Comparison of ENCODE assay signal across 9 cellular contexts in the genomic region with DNA sequence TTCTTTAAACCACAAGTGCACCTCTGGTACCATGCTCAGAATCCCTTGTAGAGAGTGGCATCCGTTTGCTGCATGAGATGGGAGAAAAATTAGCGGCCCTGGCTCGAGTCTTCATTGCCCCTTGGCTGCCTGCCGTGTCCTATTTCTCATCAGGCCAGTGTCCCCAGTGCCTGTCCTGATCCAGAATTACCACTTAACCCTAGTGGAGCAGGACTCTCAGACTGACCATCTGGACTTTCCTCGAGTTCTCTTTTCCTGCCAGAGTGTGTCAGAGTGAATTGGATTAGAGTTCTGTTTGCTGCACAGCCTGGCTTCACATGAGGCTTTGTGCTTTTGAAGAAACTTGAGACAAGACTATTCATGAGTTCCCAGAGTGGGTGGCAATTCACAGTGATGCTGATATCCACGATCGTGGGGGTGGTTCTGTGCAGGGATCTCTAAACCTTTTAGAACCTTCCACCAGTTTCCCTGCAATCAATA.
DNase-seq lines count a peak whose midpoint lies in the region; ATAC-seq and TF ChIP-seq lines count a peak whose summit lies in the region.
"Had no signal": no experiment of that assay in that cellular context is flagged by ENCODE, and none has a peak within 500 bp of the region (broad histone marks: within the 10 kb centered on the region; RNA-seq: fewer than 3 reads in every experiment).

No MANE protein-coding gene starts in this region.

- no peaks in the 10 kb centered on the region for H3K27me3 ChIP-seq in aorta (ENCODE audit: control insufficient read depth in 1 of 2, insufficient read depth in 2 of 2, low read length in 1 of 2)

- intact Hi-C loops in aorta (cut with DNase I), result no loop called here

- H3K36me3 ChIP-seq in aorta (ENCODE audit: control insufficient read depth in 1 of 2, insufficient read depth in 2 of 2, low read length in 1 of 2), result no peaks in the 10 kb centered on the region

- DNase-seq in foreskin fibroblast, result peak; percentile 64 to 81
- DNase-seq in midbrain (lab: John Stamatoyannopoulos, UW), result peak; percentile 18
- DNase-seq in aorta, result no peak
- no peak for DNase-seq in UCSD-AML1 (lab: John Stamatoyannopoulos, UW; ENCODE audit: unreplicated experiment)
- DNase-seq in GF-D8 (lab: John Stamatoyannopoulos, UW), result no peak
- DNase-seq: activated CD4-positive, alpha-beta T cell treated with anti-CD3 and anti-CD28 coated beads, Interleukin-2, amount 10 ng/mL, durations not matched to agents 7 days and 5 days; NCI-H2081 treated with DMSO at 0.1 percent for 48 hours had no signal

- peaks cover 2 to 13% of the 10 kb centered on the region in 2 donors for H3K4me1 ChIP-seq in aorta (ENCODE audit: control insufficient read depth in 1 of 2, insufficient read depth in 2 of 2, low read length in 2 of 2)

- ATAC-seq in SK-N-SH treated with all-trans-retinoic acid at 6 μM for 48 hours (peak; percentile 58), aorta (ENCODE audit: low FRiP score) (peak; percentile 56), HG03108 (IDR thresholded peaks at IDR 0.05; ENCODE audit: unreplicated experiment) (no peak)

- H3K27ac ChIP-seq in aorta (ENCODE audit: low read depth in 1 of 2, low read length in 2 of 2), result peak overlapping the region in 1 of 2 donors; percentile 14

- H3K4me3 ChIP-seq in foreskin fibroblast (ENCODE audit: low read depth in 1 of 2, low read length in 2 of 2), result no peak overlapping the region
- H3K4me3 ChIP-seq in aorta (ENCODE audit: low read length in 2 of 2), result no peak overlapping the region

- TF ChIP-seq CTCF in foreskin fibroblast (IDR thresholded peaks at IDR 0.05; ENCODE audit: low read depth, low read length), result no peak

- H3K9me3 ChIP-seq in aorta (ENCODE audit: control insufficient read depth, low read length), result no peaks in the 10 kb centered on the region

- 6 to 7% methylated on average over 7 of the region's 7 CpGs for WGBS in aorta, 2 donors

TF ChIP-seq in SK-N-SH treated with all-trans-retinoic acid at 6 μM for 48 hours, 23 proteins besides CTCF, POLR2A, EP300 and RAD21:
- TF ChIP-seq, protein P1, sequence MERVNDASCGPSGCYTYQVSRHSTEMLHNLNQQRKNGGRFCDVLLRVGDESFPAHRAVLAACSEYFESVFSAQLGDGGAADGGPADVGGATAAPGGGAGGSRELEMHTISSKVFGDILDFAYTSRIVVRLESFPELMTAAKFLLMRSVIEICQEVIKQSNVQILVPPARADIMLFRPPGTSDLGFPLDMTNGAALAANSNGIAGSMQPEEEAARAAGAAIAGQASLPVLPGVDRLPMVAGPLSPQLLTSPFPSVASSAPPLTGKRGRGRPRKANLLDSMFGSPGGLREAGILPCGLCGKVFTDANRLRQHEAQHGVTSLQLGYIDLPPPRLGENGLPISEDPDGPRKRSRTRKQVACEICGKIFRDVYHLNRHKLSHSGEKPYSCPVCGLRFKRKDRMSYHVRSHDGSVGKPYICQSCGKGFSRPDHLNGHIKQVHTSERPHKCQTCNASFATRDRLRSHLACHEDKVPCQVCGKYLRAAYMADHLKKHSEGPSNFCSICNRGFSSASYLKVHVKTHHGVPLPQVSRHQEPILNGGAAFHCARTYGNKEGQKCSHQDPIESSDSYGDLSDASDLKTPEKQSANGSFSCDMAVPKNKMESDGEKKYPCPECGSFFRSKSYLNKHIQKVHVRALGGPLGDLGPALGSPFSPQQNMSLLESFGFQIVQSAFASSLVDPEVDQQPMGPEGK (CRISPR knock-in tag; IDR thresholded peaks at IDR 0.05; ENCODE audit: borderline replicate concordance), result no peak
- TF ChIP-seq, protein P2, sequence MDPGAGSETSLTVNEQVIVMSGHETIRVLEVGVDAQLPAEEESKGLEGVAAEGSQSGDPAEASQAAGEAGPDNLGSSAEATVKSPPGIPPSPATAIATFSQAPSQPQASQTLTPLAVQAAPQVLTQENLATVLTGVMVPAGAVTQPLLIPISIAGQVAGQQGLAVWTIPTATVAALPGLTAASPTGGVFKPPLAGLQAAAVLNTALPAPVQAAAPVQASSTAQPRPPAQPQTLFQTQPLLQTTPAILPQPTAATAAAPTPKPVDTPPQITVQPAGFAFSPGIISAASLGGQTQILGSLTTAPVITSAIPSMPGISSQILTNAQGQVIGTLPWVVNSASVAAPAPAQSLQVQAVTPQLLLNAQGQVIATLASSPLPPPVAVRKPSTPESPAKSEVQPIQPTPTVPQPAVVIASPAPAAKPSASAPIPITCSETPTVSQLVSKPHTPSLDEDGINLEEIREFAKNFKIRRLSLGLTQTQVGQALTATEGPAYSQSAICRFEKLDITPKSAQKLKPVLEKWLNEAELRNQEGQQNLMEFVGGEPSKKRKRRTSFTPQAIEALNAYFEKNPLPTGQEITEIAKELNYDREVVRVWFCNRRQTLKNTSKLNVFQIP (CRISPR knock-in tag; IDR thresholded peaks at IDR 0.05; ENCODE audit: borderline replicate concordance, low read depth), result no peak
- TF ChIP-seq CREB5 (CRISPR knock-in tag; IDR thresholded peaks at IDR 0.05; ENCODE audit: low read depth) (no peak), ZNF8 (CRISPR knock-in tag; IDR thresholded peaks at IDR 0.05) (no peak), CSDC2 (CRISPR knock-in tag; IDR thresholded peaks at IDR 0.05) (no peak), ISL1 (CRISPR knock-in tag; IDR thresholded peaks at IDR 0.05) (no peak), SNAI2 (CRISPR knock-in tag; IDR thresholded peaks at IDR 0.05) (no peak), TOX (CRISPR knock-in tag; IDR thresholded peaks at IDR 0.05; ENCODE audit: borderline replicate concordance) (no peak), ARNTL (CRISPR knock-in tag; IDR thresholded peaks at IDR 0.05; ENCODE audit: borderline replicate concordance, low read depth) (no peak), BACH2 (CRISPR knock-in tag; IDR thresholded peaks at IDR 0.05; ENCODE audit: borderline replicate concordance) (no peak), GLIS3 (CRISPR knock-in tag; IDR thresholded peaks at IDR 0.05) (no peak), ZNF565 (CRISPR knock-in tag; conservative IDR thresholded peaks at IDR 0.05; ENCODE audit: low read depth) (no peak), RARB (CRISPR knock-in tag; IDR thresholded peaks at IDR 0.05) (no peak), OSR1 (CRISPR knock-in tag; IDR thresholded peaks at IDR 0.05) (no peak), ZNF70 (CRISPR knock-in tag; IDR thresholded peaks at IDR 0.05) (no peak), ESRRG (CRISPR knock-in tag; IDR thresholded peaks at IDR 0.05) (no peak), TCF4 (CRISPR knock-in tag; IDR thresholded peaks at IDR 0.05; ENCODE audit: borderline replicate concordance) (no peak), ZC3H10 (CRISPR knock-in tag; IDR thresholded peaks at IDR 0.05) (no peak), ZFP30 (CRISPR knock-in tag; IDR thresholded peaks at IDR 0.05) (no peak)
- TF ChIP-seq, protein P3, sequence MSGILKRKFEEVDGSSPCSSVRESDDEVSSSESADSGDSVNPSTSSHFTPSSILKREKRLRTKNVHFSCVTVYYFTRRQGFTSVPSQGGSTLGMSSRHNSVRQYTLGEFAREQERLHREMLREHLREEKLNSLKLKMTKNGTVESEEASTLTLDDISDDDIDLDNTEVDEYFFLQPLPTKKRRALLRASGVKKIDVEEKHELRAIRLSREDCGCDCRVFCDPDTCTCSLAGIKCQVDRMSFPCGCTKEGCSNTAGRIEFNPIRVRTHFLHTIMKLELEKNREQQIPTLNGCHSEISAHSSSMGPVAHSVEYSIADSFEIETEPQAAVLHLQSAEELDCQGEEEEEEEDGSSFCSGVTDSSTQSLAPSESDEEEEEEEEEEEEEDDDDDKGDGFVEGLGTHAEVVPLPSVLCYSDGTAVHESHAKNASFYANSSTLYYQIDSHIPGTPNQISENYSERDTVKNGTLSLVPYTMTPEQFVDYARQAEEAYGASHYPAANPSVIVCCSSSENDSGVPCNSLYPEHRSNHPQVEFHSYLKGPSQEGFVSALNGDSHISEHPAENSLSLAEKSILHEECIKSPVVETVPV (CRISPR knock-in tag; IDR thresholded peaks at IDR 0.05), result no peak

Comparison
In these comparisons a context has a peak if more than half of its experiments do, and no peak if none do; other contexts are left out.
1. DNase-seq: peak in foreskin fibroblast (2 of 2) and midbrain (single experiment); none in aorta (0 of 2), UCSD-AML1 (single experiment) and GF-D8 (single experiment).